In the genomic region with DNA sequence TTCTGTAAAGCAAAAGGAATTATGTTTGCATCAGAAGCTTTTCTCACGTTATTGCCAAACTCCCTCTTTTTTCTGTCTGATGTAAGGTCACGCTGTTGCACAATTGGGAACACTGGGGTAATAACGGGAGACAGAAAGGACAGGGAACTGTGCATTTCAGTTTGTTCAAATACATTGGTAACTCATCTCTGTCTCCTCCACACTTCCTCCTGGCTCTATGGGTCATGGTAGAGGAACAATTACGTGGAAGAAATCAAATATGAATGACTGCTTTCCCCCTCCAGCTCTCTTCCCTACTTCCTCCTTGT, we compare ENCODE assay signal across 25 cellular contexts.
A peak's percentile ranks its signal among the peaks of the same experiment; 100 is the strongest.
DNase-seq lines count a peak whose midpoint lies in the region; ATAC-seq, FAIRE-seq and TF ChIP-seq lines count a peak whose summit lies in the region.
"Had no signal": no experiment of that assay in that cellular context is flagged by ENCODE, and none has a peak within 500 bp of the region (broad histone marks: within the 10 kb centered on the region; RNA-seq: fewer than 3 reads in every experiment).

No MANE protein-coding gene starts in this region.

- intact Hi-C loops in HepG2 (cut with micrococcal nuclease; ENCODE audit: unreplicated experiment) (no loop called here), aorta (cut with DNase I) (no loop called here)

- H3K36me3 ChIP-seq in ACC112 (ENCODE audit: insufficient read depth, low read length) (no peaks in the 10 kb centered on the region), adipocyte (ENCODE audit: control insufficient read depth, insufficient read depth, low read length, severe bottlenecking) (no peaks in the 10 kb centered on the region), HepG2 (replicated peaks in 1 of 2; ENCODE audit: control insufficient read depth in 1 of 2, insufficient read depth in 2 of 2, low read length in 2 of 2) (no peaks in the 10 kb centered on the region), HAP-1 (replicated peaks) (no peaks in the 10 kb centered on the region), aorta (ENCODE audit: control insufficient read depth in 1 of 2, insufficient read depth in 2 of 2, low read length in 1 of 2) (no peaks in the 10 kb centered on the region)
- H3K36me3 ChIP-seq: MG63, WERI-Rb-1 had no signal

- TF ChIP-seq RAD21 in HepG2 (CRISPR knock-in tag; IDR thresholded peaks at IDR 0.05) = no peak

- H3K4me1 ChIP-seq in ACC112 (ENCODE audit: control insufficient read depth, insufficient read depth, low read length, unreplicated experiment) (peaks cover 68% of the 10 kb centered on the region), adipocyte (ENCODE audit: control insufficient read depth, insufficient read depth, low read length) (peaks cover 54% of the 10 kb centered on the region), HepG2 (ENCODE audit: insufficient read depth, low read length) (peaks cover 93% of the 10 kb centered on the region), HAP-1 (peaks cover 3% of the 10 kb centered on the region), aorta (ENCODE audit: control insufficient read depth in 1 of 2, insufficient read depth in 2 of 2, low read length in 2 of 2) (no peaks in the 10 kb centered on the region)

- BruUV-seq in HepG2 (replicated peaks; lab: Mats Ljungman, UMichigan) = no TSS peak

- no peak for TF ChIP-seq POLR2A in HepG2 (IDR thresholded peaks at IDR 0.05; ENCODE audit: insufficient read depth in 1 of 2, low read depth in 2 of 2, low read length in 2 of 2)

- H3K27me3 ChIP-seq in ACC112 (ENCODE audit: insufficient read depth, low read length) = no peaks in the 10 kb centered on the region
- no peaks in the 10 kb centered on the region for H3K27me3 ChIP-seq in adipocyte (replicated peaks; ENCODE audit: control insufficient read depth, insufficient read depth, low read length)
- H3K27me3 ChIP-seq in HepG2 (ENCODE audit: control insufficient read depth in 1 of 2, insufficient read depth in 2 of 2, low read length in 2 of 2) = no peaks in the 10 kb centered on the region
- peaks cover 10% of the 10 kb centered on the region for H3K27me3 ChIP-seq in HAP-1 (ENCODE audit: low read depth)
- H3K27me3 ChIP-seq in aorta (ENCODE audit: control insufficient read depth in 1 of 2, insufficient read depth in 2 of 2, low read length in 1 of 2) = no peaks in the 10 kb centered on the region
- H3K27me3 ChIP-seq: MG63 had no signal

- peak overlapping the region; percentile 55; the same call in 1 of the 2 replicates for H3K27ac ChIP-seq in ACC112 (ENCODE audit: low read depth, low read length)
- peak overlapping the region; percentile 63 for H3K27ac ChIP-seq in HepG2 (ENCODE audit: extremely low read length, insufficient read depth, low read length)
- H3K27ac ChIP-seq in aorta (ENCODE audit: low read depth in 1 of 2, low read length in 2 of 2) = no peak overlapping the region
- H3K27ac ChIP-seq: epithelial cell of prostate, WERI-Rb-1 had no signal

- in situ Hi-C loops in KBM-7 (cut with MboI; ENCODE audit: low pct_unique_long_range_greater_than_20kb, low sequenced_read_pairs) (no loop called here), HepG2 (cut with HindIII; ENCODE audit: extremely low pct_ligation_motif_present, low pct_unique_long_range_greater_than_20kb) (loop anchor here (5.0 kb wide), 1 partner anchor 67 kb away; no protein-coding TSS in a partner anchor), HAP-1 (cut with MboI; ENCODE audit: low sequenced_read_pairs) (no loop called here)

- no peak overlapping the region for H3K9ac ChIP-seq in adipocyte (ENCODE audit: low read length)
- H3K9ac ChIP-seq in HepG2 (ENCODE audit: insufficient read depth, low read depth, low read length) = no peak overlapping the region

- H2AFZ ChIP-seq in ACC112 (ENCODE audit: low read length, unreplicated experiment) = no peak overlapping the region
- peak overlapping the region; percentile 74 for H2AFZ ChIP-seq in HepG2 (ENCODE audit: low read length)

- DNase-seq in KBM-7 (peak; percentile 20), adipocyte (ENCODE audit: low read depth) (peak; percentile 28), HepG2 (ENCODE audit: low spot score) (peak; percentile 86), HAP-1 (ENCODE audit: low spot score in 2 of 2) (no peak), aorta (no peak)
- DNase-seq: activated CD4-positive, alpha-beta memory T cell treated with anti-CD3 and anti-CD28 coated beads, Interleukin-2, amount 10 ng/mL, durations not matched to agents 7 days and 5 days; activated T-cell treated with anti-CD3 and anti-CD28 coated beads, Interleukin-2, amount 50 U/mL, for 48 hours; CD8-positive, alpha-beta memory T cell; DMS79; glutamatergic neuron; HFFc6; immature natural killer cell; MG63; NCI-H2081; NCI-H524 treated with DMSO at 0.1 percent for 48 hours; stimulated activated naive CD8-positive, alpha-beta T cell treated with anti-CD3 and anti-CD28 coated beads, Interleukin-15, Interleukin-2, amounts not matched to agents 100 U/mL and 50 U/mL, for 24 hours; SW 1271; WERI-Rb-1 had no signal

- no peaks in the 10 kb centered on the region for H4K20me1 ChIP-seq in HepG2 (ENCODE audit: insufficient read depth, low read length)

- no peak overlapping the region for H3K4me3 ChIP-seq in ACC112 (ENCODE audit: low read depth, low read length)
- H3K4me3 ChIP-seq in adipocyte (ENCODE audit: low read length) = no peak overlapping the region
- H3K4me3 ChIP-seq in HepG2 (replicated peaks in 1 of 3; ENCODE audit: insufficient read depth in 1 of 3, low read depth in 2 of 3, low read length in 3 of 3) = no peak overlapping the region
- no peak overlapping the region for H3K4me3 ChIP-seq in HAP-1
- no peak overlapping the region for H3K4me3 ChIP-seq in aorta (ENCODE audit: low read length in 2 of 2)
- H3K4me3 ChIP-seq: MG63 had no signal

- peak; percentile 80 to 93; a peak in 3 of 4 replicates for TF ChIP-seq EP300 in HepG2 (IDR thresholded peaks at IDR 0.05; ENCODE audit: low read depth in 2 of 2, low read length in 2 of 2)
- peak; percentile 81; the same call in 1 of the 2 replicates for TF ChIP-seq EP300 in HepG2 (CRISPR knock-in tag; IDR thresholded peaks at IDR 0.05; ENCODE audit: borderline replicate concordance)

- H3K9me3 ChIP-seq in adipocyte (ENCODE audit: control insufficient read depth, low read length) (no peaks in the 10 kb centered on the region), HepG2 (ENCODE audit: low read length) (no peaks in the 10 kb centered on the region), HAP-1 (no peaks in the 10 kb centered on the region; the same call in 1 of the 2 replicates), aorta (ENCODE audit: control insufficient read depth, low read length) (no peaks in the 10 kb centered on the region)
- H3K9me3 ChIP-seq: MG63 had no signal

- ATAC-seq in HepG2 (peak; percentile 36), GM21786 (IDR thresholded peaks at IDR 0.05; ENCODE audit: unreplicated experiment) (no peak), GM18861 (IDR thresholded peaks at IDR 0.05; ENCODE audit: unreplicated experiment) (no peak), aorta (ENCODE audit: low FRiP score) (no peak)
- ATAC-seq: activated naive CD4-positive, alpha-beta T cell treated with anti-CD3 and anti-CD28 coated beads, Interleukin-2, amount 50 U/mL, for 72 hours; stimulated activated naive CD8-positive, alpha-beta T cell treated with anti-CD3 and anti-CD28 coated beads, Interleukin-15, Interleukin-2, amounts not matched to agents 100 U/mL and 50 U/mL, for 24 hours had no signal

- POLR2A ChIA-PET in HepG2 (lab: Yijun Ruan, JAX) = interaction anchor here (1.2 to 3.7 kb wide), 3 partner anchors 11 to 59 kb away, joined by 3 to 42 read pairs (median 6); no protein-coding TSS in a partner anchor

- peak overlapping the region; percentile 52 for H3K4me2 ChIP-seq in HepG2 (ENCODE audit: low read depth, low read length)

- CTCF ChIA-PET in HepG2 (lab: Yijun Ruan, JAX; ENCODE audit: low intra/inter-chr PET ratio, low total read pairs) = no interaction called here

- H3K79me2 ChIP-seq in ACC112 (ENCODE audit: control insufficient read depth, insufficient read depth, low read length, unreplicated experiment) = no peaks in the 10 kb centered on the region
- H3K79me2 ChIP-seq in HepG2 (ENCODE audit: insufficient read depth, low read length) = no peaks in the 10 kb centered on the region

- WGBS in HepG2 (ENCODE audit: low lambda C conversion rate) = 12% methylated on average over 4 of the region's 4 CpGs
- 83 to 94% methylated on average over 4 of the region's 4 CpGs for whole genome bisulfite sequencing in aorta, 2 donors

- no peak for TF ChIP-seq CTCF in HepG2 (CRISPR knock-in tag; IDR thresholded peaks at IDR 0.05)

- peak; percentile 56 for FAIRE-seq in HepG2 (lab: Jason Lieb, UNC)
- FAIRE-seq: GM18507, HTR-8/SVneo had no signal

TF ChIP-seq in HepG2, 621 proteins besides CTCF, POLR2A, EP300 and RAD21 (continues in another document):
- TF ChIP-seq DNMT1 (CRISPR knock-in tag; IDR thresholded peaks at IDR 0.05) (no peak), TRIM24 (CRISPR knock-in tag; IDR thresholded peaks at IDR 0.05) (peak; percentile 58; the same call in 1 of the 2 replicates), ISL2 (CRISPR knock-in tag; IDR thresholded peaks at IDR 0.05) (peak; percentile 91)
- TF ChIP-seq, protein P1, sequence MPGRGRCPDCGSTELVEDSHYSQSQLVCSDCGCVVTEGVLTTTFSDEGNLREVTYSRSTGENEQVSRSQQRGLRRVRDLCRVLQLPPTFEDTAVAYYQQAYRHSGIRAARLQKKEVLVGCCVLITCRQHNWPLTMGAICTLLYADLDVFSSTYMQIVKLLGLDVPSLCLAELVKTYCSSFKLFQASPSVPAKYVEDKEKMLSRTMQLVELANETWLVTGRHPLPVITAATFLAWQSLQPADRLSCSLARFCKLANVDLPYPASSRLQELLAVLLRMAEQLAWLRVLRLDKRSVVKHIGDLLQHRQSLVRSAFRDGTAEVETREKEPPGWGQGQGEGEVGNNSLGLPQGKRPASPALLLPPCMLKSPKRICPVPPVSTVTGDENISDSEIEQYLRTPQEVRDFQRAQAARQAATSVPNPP (CRISPR knock-in tag; IDR thresholded peaks at IDR 0.05) = 0 out of 2 replicates have a peak, but pooled peaks have one; percentile 8

Comparison
In these comparisons a context has a peak if more than half of its experiments do, and no peak if none do; other contexts are left out.
1. H3K27ac ChIP-seq: peak in ACC112 (single experiment) and HepG2 (single experiment); none in aorta (0 of 2).
2. DNase-seq: peak in KBM-7 (single experiment), adipocyte (single experiment) and HepG2 (single experiment); none in HAP-1 (0 of 2) and aorta (0 of 2).